ENCODE assay signal across 10 cellular contexts in genomic region chr14:76782885-76783566, GRCh38. TPM values are rescaled to one million over a fixed set of nuclear protein-coding genes. Genes with fewer than 3 reads are reported as not detected.
A peak's percentile ranks its signal among the peaks of the same experiment; 100 is the strongest.
DNase-seq lines count a peak whose midpoint lies in the region; ATAC-seq and TF ChIP-seq lines count a peak whose summit lies in the region.
"Had no signal": no experiment of that assay in that cellular context is flagged by ENCODE, and none has a peak within 500 bp of the region (broad histone marks: within the 10 kb centered on the region; RNA-seq: fewer than 3 reads in every experiment).

No MANE protein-coding gene starts in this region.

- no peak overlapping the region for H3K4me3 Mint-ChIP-seq in activated CD8-positive, alpha-beta T cell treated with anti-CD3 and anti-CD28 coated beads, Interleukin-2, amount 10 ng/mL, durations not matched to agents 7 days and 5 days
- H3K4me3 Mint-ChIP-seq in stimulated activated naive CD8-positive, alpha-beta T cell treated with anti-CD3 and anti-CD28 coated beads, Interleukin-15, amount 100 ng/mL, for 72 hours, result peak overlapping the region; percentile 44 to 57

- intact Hi-C loops in left ventricle myocardium inferior (cut with micrococcal nuclease), result loop anchor here (5.0 kb wide), 1 partner anchor 71 kb away; no protein-coding TSS in a partner anchor

- H3K27ac Mint-ChIP-seq in activated CD8-positive, alpha-beta T cell treated with anti-CD3 and anti-CD28 coated beads, Interleukin-2, amount 10 ng/mL, durations not matched to agents 7 days and 5 days, result peak overlapping the region; percentile 72
- H3K27ac Mint-ChIP-seq in stimulated activated naive CD8-positive, alpha-beta T cell treated with anti-CD3 and anti-CD28 coated beads, Interleukin-15, amount 100 ng/mL, for 72 hours, result peak overlapping the region; percentile 89 to 94

- H3K4me1 ChIP-seq in left ventricle myocardium inferior, result peaks cover 66% of the 10 kb centered on the region

- CTCF ChIA-PET in activated CD8-positive, alpha-beta T cell treated with anti-CD3 and anti-CD28 coated beads, Interleukin-2, amount 10 ng/mL, durations not matched to agents 7 days and 5 days (lab: Charles Lee), result interaction anchor here (0.7 to 8.9 kb wide), 11 partner anchors 11 to 287 kb away, joined by 3 to 104 read pairs (median 7); partner anchors contain the start of gene ANGEL1

- H3K27me3 Mint-ChIP-seq in activated CD8-positive, alpha-beta T cell treated with anti-CD3 and anti-CD28 coated beads, Interleukin-2, amount 10 ng/mL, durations not matched to agents 7 days and 5 days (ENCODE audit: low read depth), result no peaks in the 10 kb centered on the region
- no peaks in the 10 kb centered on the region for H3K27me3 Mint-ChIP-seq in stimulated activated naive CD8-positive, alpha-beta T cell treated with anti-CD3 and anti-CD28 coated beads, Interleukin-15, amount 100 ng/mL, for 72 hours

- POLR2A ChIA-PET in activated CD8-positive, alpha-beta T cell treated with anti-CD3 and anti-CD28 coated beads, Interleukin-2, amount 10 ng/mL, durations not matched to agents 7 days and 5 days (lab: Charles Lee), result interaction anchor here (0.5 to 1.0 kb wide), 2 partner anchors 12 to 232 kb away, joined by 4 to 5 read pairs; no protein-coding TSS in a partner anchor

- peaks cover 56% of the 10 kb centered on the region for H3K4me1 Mint-ChIP-seq in activated CD8-positive, alpha-beta T cell treated with anti-CD3 and anti-CD28 coated beads, Interleukin-2, amount 10 ng/mL, durations not matched to agents 7 days and 5 days (ENCODE audit: low read depth)
- peaks cover 46% of the 10 kb centered on the region for H3K4me1 Mint-ChIP-seq in stimulated activated naive CD8-positive, alpha-beta T cell treated with anti-CD3 and anti-CD28 coated beads, Interleukin-15, amount 100 ng/mL, for 72 hours

- H3K9me3 ChIP-seq in left ventricle myocardium inferior (replicated peaks), result no peaks in the 10 kb centered on the region

- no peak overlapping the region for H3K4me3 ChIP-seq in left ventricle myocardium inferior

- ATAC-seq in activated CD4-positive, CD25-positive, alpha-beta regulatory T cell treated with anti-CD3 and anti-CD28 coated beads, Interleukin-2, amount 50 U/mL, for 24 hours, result peak; percentile 19 to 57
- peak; percentile 38 for ATAC-seq in activated CD8-positive, alpha-beta T cell treated with anti-CD3 and anti-CD28 coated beads, Interleukin-2, amount 10 ng/mL, durations not matched to agents 7 days and 5 days
- ATAC-seq in stimulated activated naive CD8-positive, alpha-beta T cell treated with anti-CD3 and anti-CD28 coated beads, Interleukin-15, amount 100 ng/mL, for 72 hours, result peak; percentile 48

- no peaks in the 10 kb centered on the region for H3K36me3 Mint-ChIP-seq in activated CD8-positive, alpha-beta T cell treated with anti-CD3 and anti-CD28 coated beads, Interleukin-2, amount 10 ng/mL, durations not matched to agents 7 days and 5 days (ENCODE audit: low read depth)

- peaks cover 48% of the 10 kb centered on the region for H3K36me3 ChIP-seq in left ventricle myocardium inferior

- no peak for DNase-seq in activated CD4-positive, CD25-positive, alpha-beta regulatory T cell treated with anti-CD3 and anti-CD28 coated beads, Interleukin-2, amount 50 U/mL, for 72 hours
- DNase-seq in activated CD8-positive, alpha-beta T cell treated with anti-CD3 and anti-CD28 coated beads, Interleukin-2, amount 10 ng/mL, durations not matched to agents 7 days and 5 days, result no peak
- DNase-seq in left ventricle myocardium inferior, result no peak
- DNase-seq in stimulated activated naive CD8-positive, alpha-beta T cell treated with anti-CD3 and anti-CD28 coated beads, Interleukin-15, amount 100 ng/mL, for 72 hours, result no peak
- no peak for DNase-seq in DMS53 treated with DMSO at 0.1 percent for 48 hours (lab: John Stamatoyannopoulos, UW; ENCODE audit: unreplicated experiment)
- DNase-seq in SHP77 treated with DMSO at 0.1 percent for 48 hours (lab: John Stamatoyannopoulos, UW), result no peak
- DNase-seq in HT-29 (ENCODE audit: low spot score), result no peak

- no peaks in the 10 kb centered on the region for H3K27me3 ChIP-seq in left ventricle myocardium inferior (ENCODE audit: low read depth)

- TF ChIP-seq CTCF in left ventricle myocardium inferior (IDR thresholded peaks at IDR 0.05; ENCODE audit: borderline replicate concordance), result no peak

- no peaks in the 10 kb centered on the region for H3K9me3 Mint-ChIP-seq in activated CD8-positive, alpha-beta T cell treated with anti-CD3 and anti-CD28 coated beads, Interleukin-2, amount 10 ng/mL, durations not matched to agents 7 days and 5 days (ENCODE audit: insufficient read depth)
- H3K9me3 Mint-ChIP-seq in stimulated activated naive CD8-positive, alpha-beta T cell treated with anti-CD3 and anti-CD28 coated beads, Interleukin-15, amount 100 ng/mL, for 72 hours, result no peaks in the 10 kb centered on the region

- H3K27ac ChIP-seq in left ventricle myocardium inferior (replicated peaks), result peak overlapping the region; percentile 70

RNA-seq across cellular contexts. Expression of gene VASH1, which starts 21.8 kb away (rescaled TPM):
- total RNA-seq in activated CD8-positive, alpha-beta T cell treated with anti-CD3 and anti-CD28 coated beads, Interleukin-2, amount 10 ng/mL, durations not matched to agents 7 days and 5 days, result 1 to 10 TPM; 3.1 to 3.4 TPM
- 12.4 TPM for total RNA-seq in left ventricle myocardium inferior
- not detected in 2 replicates for total RNA-seq in HT-29 (2014; rRNA removed; shearing (Covaris generic))

RNA-seq across cellular contexts. Expression of gene ANGEL1, which starts 29.7 kb away (rescaled TPM):
- 10 to 100 TPM; 11.5 to 13.7 TPM for total RNA-seq in activated CD8-positive, alpha-beta T cell treated with anti-CD3 and anti-CD28 coated beads, Interleukin-2, amount 10 ng/mL, durations not matched to agents 7 days and 5 days
- total RNA-seq in left ventricle myocardium inferior, result 9.3 TPM
- total RNA-seq in HT-29 (2014; rRNA removed; shearing (Covaris generic)), result 5.2 and 6.2 TPM in 2 replicates

RNA-seq across cellular contexts. Expression of gene LRRC74A, which starts 43.2 kb away (rescaled TPM):
- total RNA-seq in activated CD8-positive, alpha-beta T cell treated with anti-CD3 and anti-CD28 coated beads, Interleukin-2, amount 10 ng/mL, durations not matched to agents 7 days and 5 days, result not detected
- total RNA-seq in left ventricle myocardium inferior, result not detected
- not detected in 2 replicates for total RNA-seq in HT-29 (2014; rRNA removed; shearing (Covaris generic))
- total RNA-seq: A172, fibroblast of lung had no signal
